20 cellular contexts compared by ENCODE assay signal in genomic region chr12:86186449-86186848, GRCh38.
DNase-seq lines count a peak whose midpoint lies in the region; TF ChIP-seq lines count a peak whose summit lies in the region.
"Had no signal": no experiment of that assay in that cellular context is flagged by ENCODE, and none has a peak within 500 bp of the region (broad histone marks: within the 10 kb centered on the region; RNA-seq: fewer than 3 reads in every experiment).

No MANE protein-coding gene starts in this region.

- intact Hi-C loops in esophagus squamous epithelium (cut with DNase I) = no loop called here

- H3K27me3 ChIP-seq in esophagus squamous epithelium = no peaks in the 10 kb centered on the region
- H3K27me3 ChIP-seq: adrenal gland, colonic mucosa, sigmoid colon, upper lobe of left lung had no signal

- H3K36me3 ChIP-seq in esophagus squamous epithelium = no peaks in the 10 kb centered on the region
- H3K36me3 ChIP-seq: adrenal gland, colonic mucosa, lower lobe of right lung, sigmoid colon, upper lobe of left lung had no signal

- H3K27ac ChIP-seq in esophagus squamous epithelium = no peak overlapping the region
- H3K27ac ChIP-seq: adrenal gland, colonic mucosa, lower lobe of right lung, sigmoid colon, upper lobe of left lung had no signal

- H3K9me3 ChIP-seq in esophagus squamous epithelium = no peaks in the 10 kb centered on the region
- H3K9me3 ChIP-seq: adrenal gland, colonic mucosa, lower lobe of right lung, sigmoid colon, upper lobe of left lung had no signal

- no peak overlapping the region for H3K4me3 ChIP-seq in NB4 (ENCODE audit: low read depth, low read length)
- no peak overlapping the region for H3K4me3 ChIP-seq in choroid plexus epithelial cell (ENCODE audit: low read depth, low read length)
- no peak overlapping the region for H3K4me3 ChIP-seq in esophagus squamous epithelium
- H3K4me3 ChIP-seq: adrenal gland, colonic mucosa, lower lobe of right lung, sigmoid colon, upper lobe of left lung had no signal

- TF ChIP-seq POLR2A in NB4 (IDR thresholded peaks at IDR 0.05; ENCODE audit: extremely low read depth, insufficient read length) (no peak), esophagus squamous epithelium (IDR thresholded peaks at IDR 0.05) (no peak)

- DNase-seq in DMS53 (lab: John Stamatoyannopoulos, UW) (peak; percentile 19), DMS53 treated with DMSO at 0.1 percent for 48 hours (lab: John Stamatoyannopoulos, UW; ENCODE audit: unreplicated experiment) (no peak), NB4 (ENCODE audit: low read depth) (peak; percentile 27), choroid plexus epithelial cell (ENCODE audit: low read depth) (peak; percentile 34), renal cortical epithelial cell (ENCODE audit: low read depth) (peak; percentile 3), esophagus squamous epithelium (lab: John Stamatoyannopoulos, UW) (no peak), NCI-H1436 treated with DMSO at 0.1 percent for 48 hours (lab: John Stamatoyannopoulos, UW) (no peak)
- DNase-seq in activated T-cell treated with anti-CD3 and anti-CD28 coated beads, Interleukin-2, amount 50 U/mL, for 48 hours = no peak
- DNase-seq: activated CD4-positive, alpha-beta T cell treated with anti-CD3 and anti-CD28 coated beads, Interleukin-2, amount 10 ng/mL, durations not matched to agents 7 days and 5 days; activated T-cell treated with anti-CD3 and anti-CD28 coated beads, Interleukin-2, amount 50 U/mL, for 4 hours; adrenal gland; colonic mucosa; Karpas-422; lower lobe of right lung; NCI-H2029 treated with DMSO at 0.1 percent for 48 hours; NCI-H526 treated with DMSO at 0.1 percent for 48 hours; nephron progenitor cell; sigmoid colon; T-helper 9 cell; upper lobe of left lung had no signal

- peak; percentile 28 for TF ChIP-seq CTCF in NB4 (IDR thresholded peaks at IDR 0.05; ENCODE audit: low read depth, low read length)
- TF ChIP-seq CTCF in choroid plexus epithelial cell (conservative IDR thresholded peaks at IDR 0.05; ENCODE audit: low read depth, low read length) = peak; percentile 37
- TF ChIP-seq CTCF in esophagus squamous epithelium (IDR thresholded peaks at IDR 0.05) = no peak

- WGBS in esophagus squamous epithelium, 2 donors = 49 to 62% methylated on average over 2 of the region's 2 CpGs

- no peaks in the 10 kb centered on the region for H3K4me1 ChIP-seq in esophagus squamous epithelium
- H3K4me1 ChIP-seq: adrenal gland, colonic mucosa, lower lobe of right lung, sigmoid colon, upper lobe of left lung had no signal

Comparison
In these comparisons a context has a peak if more than half of its experiments do, and no peak if none do; other contexts are left out.
1. DNase-seq: peak in DMS53 (single experiment), NB4 (single experiment), choroid plexus epithelial cell (single experiment) and renal cortical epithelial cell (single experiment); none in DMS53 treated with DMSO at 0.1 percent for 48 hours (single experiment), esophagus squamous epithelium (single experiment), activated T-cell treated with anti-CD3 and anti-CD28 coated beads, Interleukin-2, amount 50 U/mL, for 48 hours (0 of 2) and NCI-H1436 treated with DMSO at 0.1 percent for 48 hours (single experiment).
2. CTCF ChIP-seq: peak in NB4 (single experiment) and choroid plexus epithelial cell (single experiment); none in esophagus squamous epithelium (0 of 6).